ENCODE assay signal across 36 cellular contexts in the genomic region with DNA sequence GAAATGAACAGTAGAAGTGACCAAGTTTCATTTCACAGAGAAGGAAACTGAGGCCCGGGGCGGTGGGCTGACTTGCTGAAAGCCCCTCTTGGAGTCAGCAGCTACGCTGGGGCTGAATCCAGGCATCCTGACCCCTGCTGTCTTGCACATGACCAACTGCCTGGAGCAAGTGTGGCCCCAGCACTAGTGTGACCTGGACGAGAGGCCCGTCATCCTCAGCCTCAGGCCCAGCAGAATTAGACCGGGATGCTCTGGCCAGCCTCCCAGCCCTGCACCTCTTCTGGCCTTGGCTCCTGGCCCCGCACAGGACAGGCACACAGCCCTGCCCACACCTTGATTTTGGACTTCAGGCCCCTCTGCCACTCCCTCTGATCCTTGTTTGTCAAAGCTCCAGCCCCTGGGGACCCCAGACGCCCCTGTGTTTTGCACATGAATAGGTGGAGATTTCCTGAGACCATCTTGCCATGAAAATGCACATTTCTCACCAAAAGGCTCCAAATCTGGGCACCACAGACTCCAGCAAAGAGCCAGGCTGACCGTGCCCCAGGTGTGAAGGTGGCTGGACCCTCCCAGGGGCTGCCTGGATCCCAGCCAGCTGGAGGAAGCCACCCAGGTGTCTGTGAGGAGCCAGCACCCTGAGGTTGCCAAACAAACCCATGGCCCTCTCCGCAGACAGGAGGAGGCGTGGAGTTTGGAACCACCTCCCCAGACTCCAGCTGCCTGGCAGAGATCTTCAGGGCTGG. TPM values are rescaled to one million over a fixed set of nuclear protein-coding genes. Genes with fewer than 3 reads are reported as not detected.
"Had no signal": no experiment of that assay in that cellular context is flagged by ENCODE, and none has a peak within 500 bp of the region (broad histone marks: within the 10 kb centered on the region; RNA-seq: fewer than 3 reads in every experiment).

No MANE protein-coding gene starts in this region.

- H3K9me3 Mint-ChIP-seq: naive thymus-derived CD4-positive, alpha-beta T cell; nephron had no signal

- H3K9me3 ChIP-seq: gastrocnemius medialis, heart left ventricle, left lung, stomach, thyroid gland, vagina had no signal

- H3K27me3 ChIP-seq: hepatocyte, thyroid gland, vagina had no signal

- ATAC-seq: gastrocnemius medialis; heart left ventricle; left cardiac atrium; left lung; naive thymus-derived CD4-positive, alpha-beta T cell; sciatic nerve had no signal

- H3K79me2 ChIP-seq: hepatocyte, parathyroid adenoma had no signal

- H3K27ac Mint-ChIP-seq: naive thymus-derived CD4-positive, alpha-beta T cell; nephron; progenitor cell of endocrine pancreas had no signal

- H3K4me2 ChIP-seq: hepatocyte, smooth muscle cell had no signal

- H3K36me3 ChIP-seq: gastrocnemius medialis, heart left ventricle, left lung, stomach, thyroid gland, vagina had no signal

- H3K4me3 ChIP-seq: dorsolateral prefrontal cortex, gastrocnemius medialis, heart left ventricle, hepatocyte, left lung, smooth muscle cell, stomach, thyroid gland, vagina had no signal

- DNase-seq: dorsolateral prefrontal cortex; effector CD4-positive, alpha-beta T cell; foreskin fibroblast; gastrocnemius medialis; heart left ventricle; left cardiac atrium; left lung; mesendoderm; midbrain; naive thymus-derived CD4-positive, alpha-beta T cell; occipital lobe; stimulated activated CD4-positive, alpha-beta T cell treated with anti-CD3 and anti-CD28 coated beads, Interleukin-12 subunit alpha, Interleukin-12 subunit beta, amount 100 ng/mL, for 4 hours; stimulated activated CD4-positive, alpha-beta T cell treated with anti-CD3 and anti-CD28 coated beads, Interleukin-1b, Interleukin-23, amount 100 ng/mL, for 48 hours; stimulated activated CD4-positive, alpha-beta T cell treated with anti-CD3 and anti-CD28 coated beads, Interleukin-4, amount 100 ng/mL, for 1 hour; stimulated activated CD8-positive, alpha-beta memory T cell treated with anti-CD3 and anti-CD28 coated beads, Interleukin-4, amount 100 ng/mL, for 48 hours; stimulated activated naive CD4-positive, alpha-beta T cell treated with Interleukin-2 at 50 U/mL for 16 hours; stomach; thyroid gland; trophoblast cell had no signal

- H2AFZ ChIP-seq: hepatocyte, parathyroid adenoma had no signal

- H3K4me3 Mint-ChIP-seq: naive thymus-derived CD4-positive, alpha-beta T cell; nephron had no signal

- H3K27ac ChIP-seq: dorsolateral prefrontal cortex, epithelial cell of prostate, gastrocnemius medialis, heart left ventricle, hepatocyte, left lung, parathyroid adenoma, stomach, thyroid gland, vagina had no signal

- H3K36me3 Mint-ChIP-seq: naive thymus-derived CD4-positive, alpha-beta T cell had no signal

- H3K9ac ChIP-seq: parathyroid adenoma had no signal

- H3K4me1 Mint-ChIP-seq: naive thymus-derived CD4-positive, alpha-beta T cell; nephron had no signal

- H3K4me1 ChIP-seq: gastrocnemius medialis, heart left ventricle, left lung, parathyroid adenoma, stomach, thyroid gland, vagina had no signal

- FAIRE-seq: colon had no signal

RNA-seq across cellular contexts. Expression of a gene that starts 24.9 kb away (rescaled TPM):
- total RNA-seq: dorsolateral prefrontal cortex; esophagus mucosa; gastrocnemius medialis; heart left ventricle; hepatocyte; kidney epithelial cell; left cardiac atrium; left lung; lower leg skin; lung microvascular endothelial cell; mucosa of gallbladder; naive thymus-derived CD4-positive, alpha-beta T cell; occipital lobe; progenitor cell of endocrine pancreas; smooth muscle cell; stomach; subcutaneous adipose tissue; temporal lobe; thyroid gland; ureter; vagina had no signal
- polyA plus RNA-seq: heart left ventricle; hepatocyte; naive thymus-derived CD4-positive, alpha-beta T cell; smooth muscle cell; stomach had no signal

RNA-seq across cellular contexts. Expression of a gene that starts 46.5 kb away (rescaled TPM):
- total RNA-seq: dorsolateral prefrontal cortex; esophagus mucosa; gastrocnemius medialis; heart left ventricle; kidney epithelial cell; left cardiac atrium; left lung; lower leg skin; lung microvascular endothelial cell; naive thymus-derived CD4-positive, alpha-beta T cell; occipital lobe; progenitor cell of endocrine pancreas; sciatic nerve; smooth muscle cell; stomach; subcutaneous adipose tissue; temporal lobe; thyroid gland; ureter; vagina had no signal
- polyA plus RNA-seq: heart left ventricle; hepatocyte; naive thymus-derived CD4-positive, alpha-beta T cell; smooth muscle cell; stomach had no signal
